13 cellular contexts compared by ENCODE assay signal in the genomic region with DNA sequence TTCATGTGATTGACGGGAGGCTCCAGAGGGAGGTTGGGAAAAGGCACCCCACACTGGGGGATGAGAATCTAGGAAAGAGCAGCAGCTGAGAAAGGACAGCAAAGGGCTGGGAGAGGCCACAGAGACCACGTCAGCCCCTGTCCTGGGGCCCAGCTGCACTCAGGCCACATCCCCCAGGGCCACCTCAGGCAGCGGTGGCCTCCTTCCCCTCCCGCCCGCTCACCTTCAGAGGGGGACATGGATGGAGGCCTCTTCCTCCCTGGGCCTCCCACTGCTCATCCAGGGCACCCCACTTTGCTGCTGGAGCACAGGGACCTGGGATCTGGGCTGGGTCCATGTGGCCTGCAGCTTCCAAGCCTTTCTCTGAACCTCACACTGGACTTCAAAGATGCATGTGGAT.
DNase-seq lines count a peak whose midpoint lies in the region; ATAC-seq and TF ChIP-seq lines count a peak whose summit lies in the region.
"Had no signal": no experiment of that assay in that cellular context is flagged by ENCODE, and none has a peak within 500 bp of the region (broad histone marks: within the 10 kb centered on the region; RNA-seq: fewer than 3 reads in every experiment).

No MANE protein-coding gene starts in this region.

- TF ChIP-seq CTCF in upper lobe of right lung (IDR thresholded peaks at IDR 0.05), result no peak

- ATAC-seq in stimulated activated naive CD8-positive, alpha-beta T cell treated with anti-CD3 and anti-CD28 coated beads, Interleukin-15, Interleukin-2, amounts not matched to agents 100 U/mL and 50 U/mL, for 24 hours, result no peak
- no peak for ATAC-seq in T-helper 17 cell
- no peak for ATAC-seq in left lobe of liver
- ATAC-seq in upper lobe of right lung, result no peak

- no peaks in the 10 kb centered on the region for H3K36me3 Mint-ChIP-seq in stimulated activated naive CD8-positive, alpha-beta T cell treated with anti-CD3 and anti-CD28 coated beads, Interleukin-15, Interleukin-2, amounts not matched to agents 100 ng/mL and 50 ng/mL, for 24 hours (ENCODE audit: low read depth)
- H3K36me3 Mint-ChIP-seq in T-helper 17 cell (ENCODE audit: low read depth), result no peaks in the 10 kb centered on the region

- intact Hi-C loops in upper lobe of right lung (cut with DNase I), result no loop called here

- H3K4me3 Mint-ChIP-seq in stimulated activated naive CD8-positive, alpha-beta T cell treated with anti-CD3 and anti-CD28 coated beads, Interleukin-15, Interleukin-2, amounts not matched to agents 100 ng/mL and 50 ng/mL, for 24 hours, result no peak overlapping the region
- no peak overlapping the region for H3K4me3 Mint-ChIP-seq in T-helper 17 cell

- no peak for DNase-seq in stimulated activated naive CD8-positive, alpha-beta T cell treated with anti-CD3 and anti-CD28 coated beads, Interleukin-15, Interleukin-2, amounts not matched to agents 100 U/mL and 50 U/mL, for 24 hours
- DNase-seq in T-helper 17 cell (peak in 1 of 3 donors; percentile 4), left lobe of liver (ENCODE audit: low spot score) (peak; percentile 28), upper lobe of right lung (peak; percentile 32), HK-2 (ENCODE audit: unreplicated experiment) (no peak)
- no peak for DNase-seq in activated CD4-positive, CD25-positive, alpha-beta regulatory T cell treated with anti-CD3 and anti-CD28 coated beads, Interleukin-2, amount 50 U/mL, for 72 hours
- DNase-seq in activated CD4-positive, alpha-beta T cell treated with anti-CD3 and anti-CD28 coated beads, Interleukin-2, amount 50 U/mL, for 48 hours, result no peak
- DNase-seq: EL, Karpas-422, NCI-H2029, NCI-H510A, NCI-H82 had no signal

- peaks cover 5% of the 10 kb centered on the region for H3K27me3 Mint-ChIP-seq in stimulated activated naive CD8-positive, alpha-beta T cell treated with anti-CD3 and anti-CD28 coated beads, Interleukin-15, Interleukin-2, amounts not matched to agents 100 ng/mL and 50 ng/mL, for 24 hours
- no peaks in the 10 kb centered on the region for H3K27me3 Mint-ChIP-seq in T-helper 17 cell

- H3K9me3 ChIP-seq in T-helper 17 cell (ENCODE audit: control insufficient read depth, low read length, poor library complexity, severe bottlenecking), result no peaks in the 10 kb centered on the region
- H3K9me3 ChIP-seq in upper lobe of right lung, result no peaks in the 10 kb centered on the region

- no peaks in the 10 kb centered on the region for H3K36me3 ChIP-seq in upper lobe of right lung

- H3K27ac ChIP-seq in upper lobe of right lung, result no peak overlapping the region

- peaks cover 3% of the 10 kb centered on the region for H3K4me1 Mint-ChIP-seq in stimulated activated naive CD8-positive, alpha-beta T cell treated with anti-CD3 and anti-CD28 coated beads, Interleukin-15, Interleukin-2, amounts not matched to agents 100 ng/mL and 50 ng/mL, for 24 hours (ENCODE audit: low read depth)
- H3K4me1 Mint-ChIP-seq in T-helper 17 cell, result peaks cover 30% of the 10 kb centered on the region

- H3K4me1 ChIP-seq in upper lobe of right lung, result no peaks in the 10 kb centered on the region

- H3K27ac Mint-ChIP-seq in stimulated activated naive CD8-positive, alpha-beta T cell treated with anti-CD3 and anti-CD28 coated beads, Interleukin-15, Interleukin-2, amounts not matched to agents 100 ng/mL and 50 ng/mL, for 24 hours, result peak overlapping the region; percentile 36
- H3K27ac Mint-ChIP-seq in T-helper 17 cell, result peak overlapping the region; percentile 89

- no peaks in the 10 kb centered on the region for H3K9me3 Mint-ChIP-seq in stimulated activated naive CD8-positive, alpha-beta T cell treated with anti-CD3 and anti-CD28 coated beads, Interleukin-15, Interleukin-2, amounts not matched to agents 100 ng/mL and 50 ng/mL, for 24 hours

- no peak overlapping the region for H3K4me3 ChIP-seq in upper lobe of right lung

- no peaks in the 10 kb centered on the region for H3K27me3 ChIP-seq in upper lobe of right lung

Comparison
In these comparisons a context has a peak if more than half of its experiments do, and no peak if none do; other contexts are left out.
1. DNase-seq: peak in left lobe of liver (single experiment) and upper lobe of right lung (single experiment); none in stimulated activated naive CD8-positive, alpha-beta T cell treated with anti-CD3 and anti-CD28 coated beads, Interleukin-15, Interleukin-2, amounts not matched to agents 100 U/mL and 50 U/mL, for 24 hours (single experiment), HK-2 (single experiment), activated CD4-positive, CD25-positive, alpha-beta regulatory T cell treated with anti-CD3 and anti-CD28 coated beads, Interleukin-2, amount 50 U/mL, for 72 hours (single experiment) and activated CD4-positive, alpha-beta T cell treated with anti-CD3 and anti-CD28 coated beads, Interleukin-2, amount 50 U/mL, for 48 hours (0 of 2).